ENCODE assay signal across 12 cellular contexts in genomic region chr1:215273838-215274516, GRCh38.
DNase-seq lines count a peak whose midpoint lies in the region; TF ChIP-seq lines count a peak whose summit lies in the region.
"Had no signal": no experiment of that assay in that cellular context is flagged by ENCODE, and none has a peak within 500 bp of the region (broad histone marks: within the 10 kb centered on the region; RNA-seq: fewer than 3 reads in every experiment).

No MANE protein-coding gene starts in this region.

- H3K4me1 ChIP-seq in prostate gland (replicated peaks) = no peaks in the 10 kb centered on the region
- H3K4me1 ChIP-seq: right atrium auricular region had no signal

- no peak overlapping the region for H3K9ac ChIP-seq in SK-N-MC (ENCODE audit: insufficient read length)

- TF ChIP-seq POLR2A in prostate gland (IDR thresholded peaks at IDR 0.05) = no peak

- DNase-seq in H4 (ENCODE audit: low spot score) (peak; percentile 72), SK-N-MC (ENCODE audit: low read depth, low spot score) (peak; percentile 34), fibroblast of mammary gland (ENCODE audit: low read depth) (peak; percentile 89), smooth muscle cell of the brain vasculature (ENCODE audit: low read depth, low spot score) (peak; percentile 18), prostate gland (ENCODE audit: low spot score) (no peak), putamen (ENCODE audit: low spot score) (no peak)
- no peak for DNase-seq in activated CD4-positive, alpha-beta T cell treated with anti-CD3 and anti-CD28 coated beads, Interleukin-2, amount 50 U/mL, for 48 hours
- DNase-seq: activated CD8-positive, alpha-beta memory T cell treated with anti-CD3 and anti-CD28 coated beads, Interleukin-2, amount 50 U/mL, for 4 hours; DMS153; Right ventricle myocardium superior; WERI-Rb-1 had no signal

- 0 out of 2 replicates have a peak overlapping the region, but pooled peaks have one; percentile 3 for H3K4me3 ChIP-seq in SK-N-MC
- no peak overlapping the region for H3K4me3 ChIP-seq in fibroblast of mammary gland (ENCODE audit: control insufficient read depth, low read depth, low read length)
- H3K4me3 ChIP-seq in prostate gland = no peak overlapping the region
- H3K4me3 ChIP-seq: right atrium auricular region had no signal

- H3K27me3 ChIP-seq in prostate gland (replicated peaks; ENCODE audit: insufficient read depth) = no peaks in the 10 kb centered on the region
- H3K27me3 ChIP-seq: right atrium auricular region had no signal

- H3K9me3 ChIP-seq in SK-N-MC (ENCODE audit: low read depth, low read length) (no peaks in the 10 kb centered on the region), prostate gland (no peaks in the 10 kb centered on the region)
- H3K9me3 ChIP-seq: right atrium auricular region had no signal

- intact Hi-C loops in prostate gland (cut with DNase I) = no loop called here

- WGBS in prostate gland = 82% methylated on average over 5 of the region's 5 CpGs

- TF ChIP-seq CTCF in fibroblast of mammary gland (conservative IDR thresholded peaks at IDR 0.05; ENCODE audit: control insufficient read depth, insufficient read depth, low read depth, low read length) (no peak), prostate gland (IDR thresholded peaks at IDR 0.05) (no peak)

- H3K27ac ChIP-seq in SK-N-MC = no peak overlapping the region
- no peak overlapping the region for H3K27ac ChIP-seq in prostate gland
- H3K27ac ChIP-seq: right atrium auricular region, WERI-Rb-1 had no signal

- H3K36me3 ChIP-seq in SK-N-MC (ENCODE audit: insufficient read depth, low read length) = no peaks in the 10 kb centered on the region
- no peaks in the 10 kb centered on the region for H3K36me3 ChIP-seq in prostate gland
- H3K36me3 ChIP-seq: right atrium auricular region, WERI-Rb-1 had no signal

Comparison
In these comparisons a context has a peak if more than half of its experiments do, and no peak if none do; other contexts are left out.
1. DNase-seq: peak in H4 (single experiment), SK-N-MC (single experiment), fibroblast of mammary gland (single experiment) and smooth muscle cell of the brain vasculature (single experiment); none in prostate gland (single experiment), putamen (single experiment) and activated CD4-positive, alpha-beta T cell treated with anti-CD3 and anti-CD28 coated beads, Interleukin-2, amount 50 U/mL, for 48 hours (0 of 2).